In the genomic region with DNA sequence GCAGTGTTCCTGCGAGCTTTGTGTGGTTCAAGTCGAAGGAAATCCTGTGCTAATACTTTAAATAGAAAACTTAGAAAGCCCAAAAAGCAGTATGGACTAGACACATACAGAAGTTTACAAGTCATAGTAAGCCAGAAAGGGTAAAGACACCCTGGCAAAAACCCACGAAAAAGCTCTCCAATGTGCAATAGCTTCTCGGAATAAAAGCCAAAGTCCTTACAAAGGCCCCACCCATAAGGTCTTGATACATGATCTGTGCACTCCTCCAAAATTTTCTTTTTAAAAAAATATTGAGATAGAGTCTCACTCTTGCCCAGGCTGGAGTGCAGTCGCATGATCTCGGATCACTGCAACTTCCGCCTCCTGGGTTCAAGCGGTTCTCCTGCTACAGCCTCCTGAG, we compare ENCODE assay signal across 18 cellular contexts.
"Had no signal": no experiment of that assay in that cellular context is flagged by ENCODE, and none has a peak within 500 bp of the region (broad histone marks: within the 10 kb centered on the region; RNA-seq: fewer than 3 reads in every experiment).

No MANE protein-coding gene starts in this region.

- H3K27me3 ChIP-seq: gastroesophageal sphincter, heart right ventricle had no signal

- H3K36me3 Mint-ChIP-seq: activated naive CD4-positive, alpha-beta T cell treated with anti-CD3 and anti-CD28 coated beads, Interleukin-2, amount 50 U/mL, for 72 hours; natural killer cell had no signal

- H3K4me3 ChIP-seq: coronary artery, gastroesophageal sphincter, heart right ventricle had no signal

- H3K4me1 Mint-ChIP-seq: central memory CD8-positive, alpha-beta T cell had no signal

- H3K4me3 Mint-ChIP-seq: activated CD4-positive, alpha-beta T cell treated with anti-CD3 and anti-CD28 coated beads, Interleukin-2, amount 10 ng/mL, durations not matched to agents 7 days and 5 days; activated T-cell treated with anti-CD3 and anti-CD28 coated beads, Interleukin-2, amount 50 U/mL, for 72 hours; central memory CD8-positive, alpha-beta T cell; natural killer cell; stimulated activated naive CD8-positive, alpha-beta T cell treated with anti-CD3 and anti-CD28 coated beads, Interleukin-15, Interleukin-2, amounts not matched to agents 100 ng/mL and 50 ng/mL, for 24 hours; T-helper 2 cell treated with Interferon-gamma antibody and Interleukin-4, amounts not matched to agents 5 μg/mL and 100 μg/mL, for 36 hours had no signal

- H3K9me3 ChIP-seq: gastroesophageal sphincter, heart right ventricle had no signal

- ATAC-seq: activated naive CD4-positive, alpha-beta T cell treated with anti-CD3 and anti-CD28 coated beads, Interleukin-2, amount 50 U/mL, for 72 hours; activated T-cell treated with anti-CD3 and anti-CD28 coated beads, Interleukin-2, amount 50 U/mL, for 72 hours; gastroesophageal sphincter; heart right ventricle; left colon; natural killer cell had no signal

- H3K27me3 Mint-ChIP-seq: activated CD4-positive, alpha-beta T cell treated with anti-CD3 and anti-CD28 coated beads, Interleukin-2, amount 10 ng/mL, durations not matched to agents 7 days and 5 days; central memory CD8-positive, alpha-beta T cell; stimulated activated naive CD8-positive, alpha-beta T cell treated with anti-CD3 and anti-CD28 coated beads, Interleukin-15, Interleukin-2, amounts not matched to agents 100 ng/mL and 50 ng/mL, for 24 hours had no signal

- H3K27ac ChIP-seq: coronary artery, gastroesophageal sphincter had no signal

- H3K27ac Mint-ChIP-seq: activated T-cell treated with anti-CD3 and anti-CD28 coated beads, Interleukin-2, amount 50 U/mL, for 72 hours; natural killer cell; stimulated activated naive CD8-positive, alpha-beta T cell treated with anti-CD3 and anti-CD28 coated beads, Interleukin-15, Interleukin-2, amounts not matched to agents 100 ng/mL and 50 ng/mL, for 24 hours; T-helper 2 cell treated with Interferon-gamma antibody and Interleukin-4, amounts not matched to agents 5 μg/mL and 100 μg/mL, for 36 hours had no signal

- H3K9me3 Mint-ChIP-seq: activated CD4-positive, alpha-beta T cell treated with anti-CD3 and anti-CD28 coated beads, Interleukin-2, amount 10 ng/mL, durations not matched to agents 7 days and 5 days; activated naive CD4-positive, alpha-beta T cell treated with anti-CD3 and anti-CD28 coated beads, Interleukin-2, amount 50 U/mL, for 72 hours; activated T-cell treated with anti-CD3 and anti-CD28 coated beads, Interleukin-2, amount 50 U/mL, for 72 hours; central memory CD8-positive, alpha-beta T cell; natural killer cell; stimulated activated naive CD8-positive, alpha-beta T cell treated with anti-CD3 and anti-CD28 coated beads, Interleukin-15, Interleukin-2, amounts not matched to agents 100 ng/mL and 50 ng/mL, for 24 hours; T-helper 2 cell treated with Interferon-gamma antibody and Interleukin-4, amounts not matched to agents 5 μg/mL and 100 μg/mL, for 36 hours had no signal

- DNase-seq: activated CD4-positive, alpha-beta T cell treated with anti-CD3 and anti-CD28 coated beads, Interleukin-2, amount 10 ng/mL, durations not matched to agents 7 days and 5 days; activated CD8-positive, alpha-beta memory T cell treated with anti-CD3 and anti-CD28 coated beads, Interleukin-2, amount 50 U/mL, for 48 hours; activated gamma-delta T cell; activated T-cell treated with anti-CD3 and anti-CD28 coated beads, Interleukin-2, amount 50 U/mL, for 72 hours; amniotic stem cell; effector CD8-positive, alpha-beta T cell; heart right ventricle; left colon; mesendoderm; natural killer cell; stimulated activated CD4-positive, alpha-beta T cell treated with anti-CD3 and anti-CD28 coated beads, Interleukin-4, amount 100 ng/mL, for 24 hours; stimulated activated CD8-positive, alpha-beta memory T cell treated with anti-CD3 and anti-CD28 coated beads, Interleukin-4, amount 100 ng/mL, for 48 hours had no signal
